In the genomic region with DNA sequence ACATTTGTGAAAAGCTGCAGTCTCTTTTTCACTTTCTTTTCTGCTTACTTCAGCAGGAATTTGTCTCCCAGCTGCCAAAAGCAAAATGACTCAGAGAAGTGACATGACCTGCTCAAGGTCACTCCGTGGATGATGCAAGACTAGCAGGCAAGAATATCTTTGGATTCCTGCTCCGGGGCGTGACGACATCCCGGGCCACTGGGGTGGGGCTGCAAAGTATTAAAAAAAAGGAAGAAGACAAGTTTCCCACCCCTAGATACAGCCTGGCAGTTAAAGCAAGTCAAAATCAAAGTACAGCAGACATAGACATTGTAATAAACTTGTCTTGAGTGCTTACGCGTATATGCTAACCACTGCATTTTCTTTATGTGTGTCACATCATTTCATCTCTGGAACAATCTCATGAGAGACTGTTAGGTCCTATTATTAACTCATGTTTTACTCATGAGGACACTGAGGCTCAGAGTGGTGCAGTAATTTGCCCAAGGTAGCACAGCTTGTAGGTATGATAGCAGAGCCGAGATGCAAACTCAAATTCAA, we compare ENCODE assay signal across 8 cellular contexts.
DNase-seq lines count a peak whose midpoint lies in the region; ATAC-seq and TF ChIP-seq lines count a peak whose summit lies in the region.

No MANE protein-coding gene starts in this region.

- no peaks in the 10 kb centered on the region for H3K36me3 ChIP-seq in gastroesophageal sphincter

- TF ChIP-seq POLR2A in gastroesophageal sphincter (IDR thresholded peaks at IDR 0.05): no peak

- peaks cover 48% of the 10 kb centered on the region for H3K4me1 Mint-ChIP-seq in T-helper 2 cell treated with Interferon-gamma antibody and Interleukin-4, amounts not matched to agents 5 μg/mL and 100 μg/mL, for 36 hours (ENCODE audit: low read depth)

- no peaks in the 10 kb centered on the region for H3K27me3 Mint-ChIP-seq in T-helper 2 cell treated with Interferon-gamma antibody and Interleukin-4, amounts not matched to agents 5 μg/mL and 100 μg/mL, for 36 hours (ENCODE audit: low read depth)

- H3K27ac ChIP-seq in gastroesophageal sphincter: peak overlapping the region in 3 of 4 donors; percentile 2 to 62 (median 59)

- peaks cover 0 to 55% (median 31%) of the 10 kb centered on the region in 3 donors for H3K4me1 ChIP-seq in gastroesophageal sphincter

- DNase-seq in A172 (ENCODE audit: low spot score) (peak; percentile 87), HFF-Myc (ENCODE audit: extremely low read depth, low read depth) (peak; percentile 66), skeletal muscle cell (ENCODE audit: low read depth) (peak; percentile 97), DMS153 (lab: John Stamatoyannopoulos, UW) (no peak), NCI-H82 treated with DMSO at 0.1 percent for 48 hours (lab: John Stamatoyannopoulos, UW; ENCODE audit: unreplicated experiment) (no peak)
- peak; percentile 23 for DNase-seq in T-helper 2 cell treated with Interferon-gamma antibody and Interleukin-4, amounts not matched to agents 5 μg/mL and 100 μg/mL, for 36 hours (ENCODE audit: low spot score)

- H3K36me3 Mint-ChIP-seq in T-helper 2 cell treated with Interferon-gamma antibody and Interleukin-4, amounts not matched to agents 5 μg/mL and 100 μg/mL, for 36 hours (ENCODE audit: low read depth): no peaks in the 10 kb centered on the region

- no peak overlapping the region for H3K4me3 Mint-ChIP-seq in T-helper 2 cell treated with Interferon-gamma antibody and Interleukin-4, amounts not matched to agents 5 μg/mL and 100 μg/mL, for 36 hours

- 20 to 27% methylated on average over 4 to 7 of the region's 8 CpGs for WGBS in gastroesophageal sphincter (ENCODE audit: low coverage in 1 of 2), 2 donors

- no peaks in the 10 kb centered on the region for H3K27me3 ChIP-seq in gastroesophageal sphincter

- no peak overlapping the region for H3K4me3 ChIP-seq in HFF-Myc (replicated peaks; ENCODE audit: low read depth, low read length)
- H3K4me3 ChIP-seq in gastroesophageal sphincter: no peak overlapping the region
- H3K4me3 ChIP-seq in skeletal muscle cell (ENCODE audit: low read depth, low read length): no peak overlapping the region

- peak overlapping the region; percentile 23 for H3K27ac Mint-ChIP-seq in T-helper 2 cell treated with Interferon-gamma antibody and Interleukin-4, amounts not matched to agents 5 μg/mL and 100 μg/mL, for 36 hours

- no peaks in the 10 kb centered on the region for H3K9me3 ChIP-seq in gastroesophageal sphincter

- ATAC-seq in gastroesophageal sphincter (peak; percentile 95), GM18867 (IDR thresholded peaks at IDR 0.05; ENCODE audit: unreplicated experiment) (no peak)

- TF ChIP-seq EP300 in gastroesophageal sphincter (IDR thresholded peaks at IDR 0.05): no peak

- no peaks in the 10 kb centered on the region for H3K9me3 Mint-ChIP-seq in T-helper 2 cell treated with Interferon-gamma antibody and Interleukin-4, amounts not matched to agents 5 μg/mL and 100 μg/mL, for 36 hours

- no peak for TF ChIP-seq CTCF in HFF-Myc (IDR thresholded peaks at IDR 0.05; ENCODE audit: low read depth, low read length, missing control alignments)
- peak in 1 of 4 experiments; percentile 2 for TF ChIP-seq CTCF in gastroesophageal sphincter (IDR thresholded peaks at IDR 0.05)

Comparison
In these comparisons a context has a peak if more than half of its experiments do, and no peak if none do; other contexts are left out.
1. DNase-seq: peak in A172 (single experiment), HFF-Myc (single experiment), T-helper 2 cell treated with Interferon-gamma antibody and Interleukin-4, amounts not matched to agents 5 μg/mL and 100 μg/mL, for 36 hours (single experiment) and skeletal muscle cell (single experiment); none in DMS153 (single experiment) and NCI-H82 treated with DMSO at 0.1 percent for 48 hours (single experiment).